Comparison of ENCODE assay signal across 1 cellular context in genomic region chr3:23913873-23914743, GRCh38.
TF ChIP-seq lines count a peak whose summit lies in the region.

No MANE protein-coding gene starts in this region.

TF ChIP-seq in K562, 482 proteins besides CTCF, POLR2A, EP300 and RAD21 (continued from another document):
- TF ChIP-seq SIRT6 (IDR thresholded peaks at IDR 0.05; ENCODE audit: low read depth, low read length) = no peak
- no peak for TF ChIP-seq TCF3 (CRISPR knock-in tag; IDR thresholded peaks at IDR 0.05)
- no peak for TF ChIP-seq CEBPG (CRISPR knock-in tag; IDR thresholded peaks at IDR 0.05)
- 0 out of 4 replicates have a peak, but pooled peaks of 1 of the 2 experiments have one; percentile 31 for TF ChIP-seq CEBPG (tag; conservative IDR thresholded peaks at IDR 0.05 in 1 of 2, IDR thresholded peaks at IDR 0.05 in 1 of 2)
- TF ChIP-seq ZC3H4 (CRISPR knock-in tag; IDR thresholded peaks at IDR 0.05; ENCODE audit: borderline replicate concordance) = no peak
- TF ChIP-seq C11orf30 (IDR thresholded peaks at IDR 0.05; ENCODE audit: low read depth) = peak; percentile 57; the same call in 1 of the 2 replicates
- TF ChIP-seq, protein P1, sequence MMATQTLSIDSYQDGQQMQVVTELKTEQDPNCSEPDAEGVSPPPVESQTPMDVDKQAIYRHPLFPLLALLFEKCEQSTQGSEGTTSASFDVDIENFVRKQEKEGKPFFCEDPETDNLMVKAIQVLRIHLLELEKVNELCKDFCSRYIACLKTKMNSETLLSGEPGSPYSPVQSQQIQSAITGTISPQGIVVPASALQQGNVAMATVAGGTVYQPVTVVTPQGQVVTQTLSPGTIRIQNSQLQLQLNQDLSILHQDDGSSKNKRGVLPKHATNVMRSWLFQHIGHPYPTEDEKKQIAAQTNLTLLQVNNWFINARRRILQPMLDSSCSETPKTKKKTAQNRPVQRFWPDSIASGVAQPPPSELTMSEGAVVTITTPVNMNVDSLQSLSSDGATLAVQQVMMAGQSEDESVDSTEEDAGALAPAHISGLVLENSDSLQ (IDR thresholded peaks at IDR 0.05) = peak; percentile 26; the same call in 1 of the 2 replicates
- TF ChIP-seq ZNF316 (IDR thresholded peaks at IDR 0.05) = peak; percentile 76
TF ChIP-seq in K562: peak in this region for 5.
